ENCODE assay signal across 1 cellular context in genomic region chr22:23772315-23773246, GRCh38.
TF ChIP-seq lines count a peak whose summit lies in the region.

Gene MMP11, plus strand, starts transcription at chr22:23772849. Its CDS starts 22 bp downstream, at chr22:23772871.

TF ChIP-seq in HepG2, 621 proteins besides CTCF, POLR2A, EP300 and RAD21 (continued from another document and continues in another):
- TF ChIP-seq ZBTB10 (CRISPR knock-in tag; IDR thresholded peaks at IDR 0.05; ENCODE audit: borderline replicate concordance) (no peak), ZFAT (CRISPR knock-in tag; conservative IDR thresholded peaks at IDR 0.05) (no peak), BATF2 (CRISPR knock-in tag; IDR thresholded peaks at IDR 0.05) (no peak), ZNF768 (CRISPR knock-in tag; IDR thresholded peaks at IDR 0.05) (0 out of 2 replicates have a peak, but pooled peaks have one; percentile 19), ZNF264 (CRISPR knock-in tag; IDR thresholded peaks at IDR 0.05) (no peak), ETS1 (CRISPR knock-in tag; IDR thresholded peaks at IDR 0.05) (no peak), ZNF589 (CRISPR knock-in tag; conservative IDR thresholded peaks at IDR 0.05) (no peak), ZNF362 (CRISPR knock-in tag; IDR thresholded peaks at IDR 0.05; ENCODE audit: borderline replicate concordance) (no peak), TMF1 (CRISPR knock-in tag; IDR thresholded peaks at IDR 0.05; ENCODE audit: low read depth) (no peak), RAD51 (IDR thresholded peaks at IDR 0.05; ENCODE audit: borderline replicate concordance) (no peak), GABPA (IDR thresholded peaks at IDR 0.05; ENCODE audit: low read depth, low read length) (no peak), GABPA (CRISPR knock-in tag; IDR thresholded peaks at IDR 0.05; ENCODE audit: low read depth) (no peak), ZBTB33 (CRISPR knock-in tag; IDR thresholded peaks at IDR 0.05) (no peak), NFKBIZ (CRISPR knock-in tag; IDR thresholded peaks at IDR 0.05) (no peak), ARID4A (CRISPR knock-in tag; IDR thresholded peaks at IDR 0.05; ENCODE audit: borderline replicate concordance) (no peak; the same call in 1 of the 2 replicates), SMAD3 (CRISPR knock-in tag; IDR thresholded peaks at IDR 0.05) (no peak), ZNF251 (CRISPR knock-in tag; IDR thresholded peaks at IDR 0.05) (no peak), SALL2 (CRISPR knock-in tag; IDR thresholded peaks at IDR 0.05) (no peak), PRDM4 (CRISPR knock-in tag; IDR thresholded peaks at IDR 0.05; ENCODE audit: borderline replicate concordance) (no peak), ZBTB4 (CRISPR knock-in tag; IDR thresholded peaks at IDR 0.05; ENCODE audit: borderline replicate concordance) (no peak), CBFB (CRISPR knock-in tag; IDR thresholded peaks at IDR 0.05) (no peak), IKZF1 (IDR thresholded peaks at IDR 0.05) (no peak), ERF (CRISPR knock-in tag; IDR thresholded peaks at IDR 0.05) (no peak), MEIS1 (CRISPR knock-in tag; IDR thresholded peaks at IDR 0.05; ENCODE audit: borderline replicate concordance) (no peak), PRDM15 (CRISPR knock-in tag; IDR thresholded peaks at IDR 0.05) (no peak), THYN1 (CRISPR knock-in tag; IDR thresholded peaks at IDR 0.05; ENCODE audit: borderline replicate concordance, low read depth) (no peak), HOXA9 (CRISPR knock-in tag; IDR thresholded peaks at IDR 0.05; ENCODE audit: borderline replicate concordance) (no peak), ZNF788 (CRISPR knock-in tag; IDR thresholded peaks at IDR 0.05; ENCODE audit: borderline replicate concordance) (no peak), NR1H2 (CRISPR knock-in tag; IDR thresholded peaks at IDR 0.05; ENCODE audit: borderline replicate concordance, low read depth) (no peak), ZSCAN31 (CRISPR knock-in tag; IDR thresholded peaks at IDR 0.05; ENCODE audit: low read depth) (no peak), ARHGAP35 (CRISPR knock-in tag; IDR thresholded peaks at IDR 0.05; ENCODE audit: borderline replicate concordance) (no peak), MXD4 (CRISPR knock-in tag; IDR thresholded peaks at IDR 0.05) (no peak), PRPF4 (IDR thresholded peaks at IDR 0.05; ENCODE audit: low read depth, low read length, poor library complexity, severe bottlenecking) (no peak), AGO1 (IDR thresholded peaks at IDR 0.05; ENCODE audit: low read depth, low read length, poor library complexity, severe bottlenecking) (peak; percentile 17), ZNF775 (CRISPR knock-in tag; IDR thresholded peaks at IDR 0.05; ENCODE audit: borderline replicate concordance) (no peak), PHF20 (CRISPR knock-in tag; IDR thresholded peaks at IDR 0.05) (no peak), TEAD2 (CRISPR knock-in tag; IDR thresholded peaks at IDR 0.05) (no peak), ZNF780A (CRISPR knock-in tag; IDR thresholded peaks at IDR 0.05) (no peak)
